In the genomic region with DNA sequence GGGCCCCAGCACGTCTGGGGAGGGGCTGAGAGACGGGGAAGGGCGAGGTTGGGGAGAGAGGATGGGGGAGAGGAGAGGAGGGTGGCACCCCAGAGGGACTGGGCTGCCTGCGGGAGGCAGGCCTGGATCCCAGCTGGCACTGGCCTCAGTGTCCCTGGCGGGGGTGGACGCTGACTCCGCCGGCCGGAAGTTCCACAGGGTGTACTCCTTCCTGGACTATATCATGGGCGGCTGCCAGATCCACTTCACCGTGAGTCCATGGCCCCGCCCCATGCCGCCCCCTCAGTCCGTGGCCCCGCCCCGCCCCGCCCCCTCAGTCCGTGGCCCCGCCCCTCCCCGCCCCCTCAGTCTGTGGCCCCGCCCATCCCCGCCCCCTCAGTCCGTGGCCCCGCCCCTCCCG, we compare ENCODE assay signal across 13 cellular contexts. TPM values are rescaled to one million over a fixed set of nuclear protein-coding genes. Genes with fewer than 3 reads are reported as not detected.
A peak's percentile ranks its signal among the peaks of the same experiment; 100 is the strongest.
DNase-seq lines count a peak whose midpoint lies in the region; ATAC-seq and TF ChIP-seq lines count a peak whose summit lies in the region.
"Had no signal": no experiment of that assay in that cellular context is flagged by ENCODE, and none has a peak within 500 bp of the region (broad histone marks: within the 10 kb centered on the region; RNA-seq: fewer than 3 reads in every experiment).

No MANE protein-coding gene starts in this region.

- DNase-seq in DMS53 (lab: John Stamatoyannopoulos, UW), result peak; percentile 58
- no peak for DNase-seq in DMS53 treated with DMSO at 0.1 percent for 48 hours (lab: John Stamatoyannopoulos, UW; ENCODE audit: unreplicated experiment)
- DNase-seq in H7, result peak; percentile 90
- DNase-seq in cardiac fibroblast (ENCODE audit: low read depth in 2 of 2), result peak; percentile 66 to 82
- DNase-seq in nephron progenitor cell, result no peak
- DNase-seq in SKM-1 (lab: John Stamatoyannopoulos, UW; ENCODE audit: unreplicated experiment), result no peak
- DNase-seq: 8988T, endodermal cell had no signal

- H3K36me3 Mint-ChIP-seq in nephron progenitor cell (ENCODE audit: low read depth), result no peaks in the 10 kb centered on the region
- H3K36me3 Mint-ChIP-seq: brain; natural killer cell treated with Interleukin-12 subunit alpha and Interleukin-12 subunit beta and Interleukin-15 and Interleukin-18, amount 100 ng/mL, for 72 hours had no signal

- H3K27me3 ChIP-seq in H7 (ENCODE audit: control insufficient read depth, insufficient read depth, low read length), result no peaks in the 10 kb centered on the region
- H3K27me3 ChIP-seq in mucosa of stomach (ENCODE audit: control insufficient read depth, insufficient read depth, low read length), result no peaks in the 10 kb centered on the region

- no peak for ATAC-seq in GM21529 (IDR thresholded peaks at IDR 0.05; ENCODE audit: unreplicated experiment)
- ATAC-seq: activated CD4-positive, CD25-positive, alpha-beta regulatory T cell treated with anti-CD3 and anti-CD28 coated beads, Interleukin-2, amount 50 U/mL, for 24 hours had no signal

- no peak overlapping the region for H3K4me3 ChIP-seq in H7 (ENCODE audit: insufficient read depth, low read depth, low read length)
- H3K4me3 ChIP-seq in cardiac fibroblast (replicated peaks in 1 of 2; ENCODE audit: low read depth in 2 of 2, low read length in 2 of 2), result no peak overlapping the region
- H3K4me3 ChIP-seq in mucosa of stomach (ENCODE audit: low read length), result no peak overlapping the region

- H3K9ac ChIP-seq in mucosa of stomach (ENCODE audit: low read length), result peak overlapping the region; percentile 47

- H3K27me3 Mint-ChIP-seq in nephron progenitor cell (ENCODE audit: low read depth, poor library complexity), result no peaks in the 10 kb centered on the region
- H3K27me3 Mint-ChIP-seq: brain; natural killer cell treated with Interleukin-12 subunit alpha and Interleukin-12 subunit beta and Interleukin-15 and Interleukin-18, amount 100 ng/mL, for 72 hours had no signal

- H3K4me1 Mint-ChIP-seq in nephron progenitor cell, result no peaks in the 10 kb centered on the region
- H3K4me1 Mint-ChIP-seq: brain, endodermal cell had no signal

- no peak overlapping the region for H3K4me3 Mint-ChIP-seq in nephron progenitor cell
- H3K4me3 Mint-ChIP-seq: brain; endodermal cell; natural killer cell treated with Interleukin-12 subunit alpha and Interleukin-12 subunit beta and Interleukin-15 and Interleukin-18, amount 100 ng/mL, for 72 hours had no signal

- no peaks in the 10 kb centered on the region for H3K9me3 Mint-ChIP-seq in nephron progenitor cell
- H3K9me3 Mint-ChIP-seq: brain; natural killer cell treated with Interleukin-12 subunit alpha and Interleukin-12 subunit beta and Interleukin-15 and Interleukin-18, amount 100 ng/mL, for 72 hours had no signal

- H3K27ac Mint-ChIP-seq in nephron progenitor cell, result no peak overlapping the region
- H3K27ac Mint-ChIP-seq: brain; endodermal cell; natural killer cell treated with Interleukin-12 subunit alpha and Interleukin-12 subunit beta and Interleukin-15 and Interleukin-18, amount 100 ng/mL, for 72 hours had no signal

- TF ChIP-seq CTCF in cardiac fibroblast (IDR thresholded peaks at IDR 0.05; ENCODE audit: low read depth, low read length) (no peak), nephron progenitor cell (IDR thresholded peaks at IDR 0.05) (no peak)

- peaks cover 26% of the 10 kb centered on the region for H3K4me1 ChIP-seq in mucosa of stomach (ENCODE audit: control insufficient read depth, insufficient read depth, low read length)

- no peaks in the 10 kb centered on the region for H3K9me3 ChIP-seq in mucosa of stomach (ENCODE audit: control insufficient read depth, low read length)

- H3K36me3 ChIP-seq in H7 (replicated peaks; ENCODE audit: control insufficient read depth, insufficient read depth, low read length) (no peaks in the 10 kb centered on the region; the same call in 1 of the 2 replicates), mucosa of stomach (ENCODE audit: control insufficient read depth, insufficient read depth, low read length) (no peaks in the 10 kb centered on the region)

RNA-seq across cellular contexts. Expression of a gene that starts 11.3 kb away (rescaled TPM):
- total RNA-seq in H7 (2014; rRNA removed; shearing (Covaris generic)), result 5.9 and 11.8 TPM in 2 replicates

RNA-seq across cellular contexts. Expression of a gene that starts 26.4 kb away (rescaled TPM):
- total RNA-seq in H7 (2014; rRNA removed; shearing (Covaris generic)), result 6,334 and 6,497 TPM in 2 replicates

RNA-seq across cellular contexts. Expression of a gene that starts 26.6 kb away (rescaled TPM):
- 2.6 and 2.7 TPM in 2 replicates for total RNA-seq in H7 (2014; rRNA removed; shearing (Covaris generic))
- total RNA-seq: natural killer cell treated with Interleukin-12 subunit alpha and Interleukin-12 subunit beta and Interleukin-15 and Interleukin-18, amount 100 ng/mL, for 72 hours had no signal

Comparison
In these comparisons a context has a peak if more than half of its experiments do, and no peak if none do; other contexts are left out.
1. DNase-seq: peak in DMS53 (single experiment), H7 (single experiment) and cardiac fibroblast (2 of 2); none in DMS53 treated with DMSO at 0.1 percent for 48 hours (single experiment), nephron progenitor cell (single experiment) and SKM-1 (single experiment).